In genomic region chr1:43107664-43108063, GRCh38 we compare ENCODE assay signal across 28 cellular contexts.
"Had no signal": no experiment of that assay in that cellular context is flagged by ENCODE, and none has a peak within 500 bp of the region (broad histone marks: within the 10 kb centered on the region; RNA-seq: fewer than 3 reads in every experiment).

No MANE protein-coding gene starts in this region.

- H3K36me3 ChIP-seq: colonic mucosa, esophagus muscularis mucosa, esophagus squamous epithelium, gastrocnemius medialis, gastroesophageal sphincter, heart left ventricle, heart right ventricle had no signal

- H3K9me3 ChIP-seq: colonic mucosa, gastrocnemius medialis had no signal

- H3K27ac ChIP-seq: colonic mucosa, coronary artery, dorsolateral prefrontal cortex, epithelial cell of prostate, esophagus muscularis mucosa, esophagus squamous epithelium, foreskin keratinocyte, gastrocnemius medialis, gastroesophageal sphincter, heart left ventricle, heart right ventricle had no signal

- DNase-seq: colonic mucosa; cortex of kidney; dermis blood vessel endothelial cell; dorsolateral prefrontal cortex; effector CD4-positive, alpha-beta T cell; effector CD8-positive, alpha-beta T cell; effector memory CD4-positive, alpha-beta T cell; effector memory CD8-positive, alpha-beta T cell; endodermal cell; erythroblast; esophagus squamous epithelium; foreskin fibroblast; foreskin keratinocyte; foreskin melanocyte; gastrocnemius medialis; glutamatergic neuron; head of caudate nucleus; heart left ventricle; heart right ventricle had no signal

- ATAC-seq: effector memory CD8-positive, alpha-beta T cell; esophagus mucosa; foreskin keratinocyte; gastrocnemius medialis; gastroesophageal sphincter; heart left ventricle; heart right ventricle had no signal

- H3K4me3 ChIP-seq: colonic mucosa, coronary artery, dorsolateral prefrontal cortex, esophagus muscularis mucosa, esophagus squamous epithelium, gastrocnemius medialis, gastroesophageal sphincter, heart left ventricle, heart right ventricle had no signal

- FAIRE-seq: colon, endometrium, endothelial cell of umbilical vein, frontal cortex had no signal

- H3K4me1 ChIP-seq: colonic mucosa, esophagus muscularis mucosa, esophagus squamous epithelium, foreskin keratinocyte, gastrocnemius medialis, gastroesophageal sphincter, heart left ventricle, heart right ventricle had no signal

- H3K27me3 ChIP-seq: colonic mucosa, dorsolateral prefrontal cortex, esophagus muscularis mucosa, esophagus squamous epithelium, foreskin keratinocyte, gastrocnemius medialis, gastroesophageal sphincter, heart left ventricle, heart right ventricle had no signal
